Comparison of ENCODE assay signal across 1 cellular context in the genomic region with DNA sequence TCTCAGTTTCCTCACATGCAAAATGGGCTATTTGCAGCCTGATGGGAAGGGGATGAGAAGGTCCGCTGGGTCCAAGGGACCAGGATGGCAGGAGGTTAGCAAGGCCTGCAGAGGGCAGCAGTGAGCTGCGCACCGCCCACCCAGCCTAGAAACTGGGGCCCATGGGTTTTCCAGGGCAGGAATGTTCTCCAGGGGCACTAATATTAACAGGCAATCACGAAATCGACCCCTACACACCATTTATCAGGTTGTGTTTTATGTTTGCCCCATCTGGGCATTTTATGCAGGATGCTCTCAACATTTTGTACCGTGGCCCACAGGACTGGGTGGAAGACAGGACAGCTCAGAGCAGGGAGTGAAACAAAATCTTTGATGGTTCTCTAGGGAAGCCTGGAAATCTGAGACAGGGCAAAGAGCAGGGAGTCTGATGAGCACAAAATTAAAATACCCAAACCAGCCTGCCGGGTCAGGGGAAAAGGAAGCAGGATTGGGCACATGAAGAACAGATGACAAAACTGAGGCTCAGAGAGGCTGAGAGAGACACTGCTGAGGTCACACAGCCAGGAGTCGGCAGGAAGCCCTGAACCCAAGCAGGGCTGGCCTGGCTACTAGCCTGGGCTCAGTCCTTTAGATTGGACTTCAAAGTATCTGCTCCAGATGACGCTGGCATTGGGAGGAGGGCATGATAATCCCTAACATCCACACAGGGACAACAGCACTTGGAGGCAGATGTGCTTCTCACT.
A peak's percentile ranks its signal among the peaks of the same experiment; 100 is the strongest.
TF ChIP-seq lines count a peak whose summit lies in the region.

No MANE protein-coding gene starts in this region.

TF ChIP-seq in HepG2, 621 proteins besides CTCF, POLR2A, EP300 and RAD21 (continued from another document and continues in another):
- TF ChIP-seq, protein P1, sequence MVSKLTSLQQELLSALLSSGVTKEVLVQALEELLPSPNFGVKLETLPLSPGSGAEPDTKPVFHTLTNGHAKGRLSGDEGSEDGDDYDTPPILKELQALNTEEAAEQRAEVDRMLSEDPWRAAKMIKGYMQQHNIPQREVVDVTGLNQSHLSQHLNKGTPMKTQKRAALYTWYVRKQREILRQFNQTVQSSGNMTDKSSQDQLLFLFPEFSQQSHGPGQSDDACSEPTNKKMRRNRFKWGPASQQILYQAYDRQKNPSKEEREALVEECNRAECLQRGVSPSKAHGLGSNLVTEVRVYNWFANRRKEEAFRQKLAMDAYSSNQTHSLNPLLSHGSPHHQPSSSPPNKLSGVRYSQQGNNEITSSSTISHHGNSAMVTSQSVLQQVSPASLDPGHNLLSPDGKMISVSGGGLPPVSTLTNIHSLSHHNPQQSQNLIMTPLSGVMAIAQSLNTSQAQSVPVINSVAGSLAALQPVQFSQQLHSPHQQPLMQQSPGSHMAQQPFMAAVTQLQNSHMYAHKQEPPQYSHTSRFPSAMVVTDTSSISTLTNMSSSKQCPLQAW (CRISPR knock-in tag; IDR thresholded peaks at IDR 0.05) = peak; percentile 69
- TF ChIP-seq USF2 (IDR thresholded peaks at IDR 0.05; ENCODE audit: low read depth, low read length) (no peak), USF2 (CRISPR knock-in tag; IDR thresholded peaks at IDR 0.05; ENCODE audit: borderline replicate concordance) (no peak), CEBPB (IDR thresholded peaks at IDR 0.05; ENCODE audit: borderline replicate concordance, low read depth, low read length) (peak; percentile 3; the same call in 1 of the 2 replicates), IRX3 (CRISPR knock-in tag; IDR thresholded peaks at IDR 0.05; ENCODE audit: borderline replicate concordance, low read depth) (no peak), DRAP1 (CRISPR knock-in tag; IDR thresholded peaks at IDR 0.05) (no peak), MAFK (conservative IDR thresholded peaks at IDR 0.05 in 1 of 2, IDR thresholded peaks at IDR 0.05 in 1 of 2; ENCODE audit: low read length in 2 of 2) (no peak), ZBTB38 (CRISPR knock-in tag; IDR thresholded peaks at IDR 0.05) (no peak), SP2 (CRISPR knock-in tag; IDR thresholded peaks at IDR 0.05) (no peak), SUZ12 (IDR thresholded peaks at IDR 0.05; ENCODE audit: low read depth, low read length) (no peak), CREBL2 (CRISPR knock-in tag; IDR thresholded peaks at IDR 0.05; ENCODE audit: borderline replicate concordance) (no peak), KIAA2018 (CRISPR knock-in tag; IDR thresholded peaks at IDR 0.05; ENCODE audit: borderline replicate concordance) (no peak), GABPB1 (CRISPR knock-in tag; IDR thresholded peaks at IDR 0.05) (no peak), ZNF296 (CRISPR knock-in tag; conservative IDR thresholded peaks at IDR 0.05) (no peak), ATM (IDR thresholded peaks at IDR 0.05; ENCODE audit: borderline replicate concordance) (no peak), ZMYM3 (CRISPR knock-in tag; IDR thresholded peaks at IDR 0.05) (no peak), ZBTB21 (CRISPR knock-in tag; IDR thresholded peaks at IDR 0.05) (no peak), ZBTB42 (CRISPR knock-in tag; IDR thresholded peaks at IDR 0.05) (no peak), ZBTB49 (CRISPR knock-in tag; IDR thresholded peaks at IDR 0.05; ENCODE audit: borderline replicate concordance) (no peak), GZF1 (CRISPR knock-in tag; IDR thresholded peaks at IDR 0.05) (no peak), ZZZ3 (CRISPR knock-in tag; IDR thresholded peaks at IDR 0.05; ENCODE audit: borderline replicate concordance) (no peak), JUNB (CRISPR knock-in tag; IDR thresholded peaks at IDR 0.05; ENCODE audit: borderline replicate concordance) (no peak), POLR2AphosphoS5 (IDR thresholded peaks at IDR 0.05; ENCODE audit: low read depth, low read length) (no peak), U2AF2 (IDR thresholded peaks at IDR 0.05; ENCODE audit: low read depth, low read length) (no peak), TCF7 (IDR thresholded peaks at IDR 0.05; ENCODE audit: low read depth) (no peak), ERF (CRISPR knock-in tag; IDR thresholded peaks at IDR 0.05) (no peak), ZNF558 (CRISPR knock-in tag; IDR thresholded peaks at IDR 0.05; ENCODE audit: borderline replicate concordance) (no peak), NR0B2 (CRISPR knock-in tag; IDR thresholded peaks at IDR 0.05) (no peak), GTF3A (CRISPR knock-in tag; conservative IDR thresholded peaks at IDR 0.05) (no peak), ZNF674 (CRISPR knock-in tag; IDR thresholded peaks at IDR 0.05; ENCODE audit: low read depth) (no peak), ZKSCAN8 (CRISPR knock-in tag; IDR thresholded peaks at IDR 0.05; ENCODE audit: borderline replicate concordance) (no peak), ZNF530 (CRISPR knock-in tag; IDR thresholded peaks at IDR 0.05; ENCODE audit: low read depth) (no peak), AHDC1 (CRISPR knock-in tag; IDR thresholded peaks at IDR 0.05; ENCODE audit: borderline replicate concordance) (no peak)
- TF ChIP-seq, protein P2, sequence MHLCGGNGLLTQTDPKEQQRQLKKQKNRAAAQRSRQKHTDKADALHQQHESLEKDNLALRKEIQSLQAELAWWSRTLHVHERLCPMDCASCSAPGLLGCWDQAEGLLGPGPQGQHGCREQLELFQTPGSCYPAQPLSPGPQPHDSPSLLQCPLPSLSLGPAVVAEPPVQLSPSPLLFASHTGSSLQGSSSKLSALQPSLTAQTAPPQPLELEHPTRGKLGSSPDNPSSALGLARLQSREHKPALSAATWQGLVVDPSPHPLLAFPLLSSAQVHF (CRISPR knock-in tag; IDR thresholded peaks at IDR 0.05) = no peak
